8 cellular contexts compared by ENCODE assay signal in genomic region chr1:8560611-8561544, GRCh38.
A peak's percentile ranks its signal among the peaks of the same experiment; 100 is the strongest.
DNase-seq lines count a peak whose midpoint lies in the region; ATAC-seq lines count a peak whose summit lies in the region.

No MANE protein-coding gene starts in this region.

- no peak overlapping the region for H4K8ac ChIP-seq in trophoblast cell (ENCODE audit: low read depth, low read length)

- no peak overlapping the region for H3K18ac ChIP-seq in trophoblast cell (ENCODE audit: low read length)

- H4K91ac ChIP-seq in trophoblast cell (ENCODE audit: low read depth, low read length) = no peak overlapping the region

- intact Hi-C loops in activated CD4-positive, alpha-beta T cell treated with anti-CD3 and anti-CD28 coated beads, Interleukin-2, amount 10 ng/mL, durations not matched to agents 24 days and 14 days (cut with micrococcal nuclease) = loop anchor here (1.0 to 2.0 kb wide), 4 partner anchors 44 to 288 kb away; no protein-coding TSS in a partner anchor

- H3K9me3 Mint-ChIP-seq in activated CD4-positive, alpha-beta T cell treated with anti-CD3 and anti-CD28 coated beads, Interleukin-2, amount 10 ng/mL, durations not matched to agents 24 days and 14 days = no peaks in the 10 kb centered on the region

- H4K12ac ChIP-seq in trophoblast cell (ENCODE audit: low read depth, low read length) = no peak overlapping the region

- no peak overlapping the region for H2BK120ac ChIP-seq in trophoblast cell (ENCODE audit: insufficient read depth, low read length, poor library complexity)

- H3K23ac ChIP-seq in trophoblast cell (ENCODE audit: low read length) = no peak overlapping the region

- no peaks in the 10 kb centered on the region for H3K9me3 ChIP-seq in trophoblast cell (ENCODE audit: insufficient read depth, low read depth, low read length)

- peaks cover 0 to 4% of the 10 kb centered on the region in 2 experiments for H3K36me3 ChIP-seq in trophoblast cell (ENCODE audit: control insufficient read depth in 1 of 2, insufficient read depth in 2 of 2, low read length in 2 of 2)

- H3K9ac ChIP-seq in trophoblast cell (ENCODE audit: low read length) = no peak overlapping the region

- H3K36me3 Mint-ChIP-seq in activated CD4-positive, alpha-beta T cell treated with anti-CD3 and anti-CD28 coated beads, Interleukin-2, amount 10 ng/mL, durations not matched to agents 24 days and 14 days (ENCODE audit: low read depth) = peaks cover 12% of the 10 kb centered on the region

- H3K79me2 ChIP-seq in trophoblast cell (ENCODE audit: control insufficient read depth, insufficient read depth, low read length, poor library complexity) = no peaks in the 10 kb centered on the region

- H3K4ac ChIP-seq in trophoblast cell (ENCODE audit: low read depth, low read length) = no peak overlapping the region

- H3K4me3 Mint-ChIP-seq in activated CD4-positive, alpha-beta T cell treated with anti-CD3 and anti-CD28 coated beads, Interleukin-2, amount 10 ng/mL, durations not matched to agents 24 days and 14 days = peak overlapping the region; percentile 60

- no peak overlapping the region for H3K27ac ChIP-seq in trophoblast cell (ENCODE audit: low read depth, low read length)

- H2BK12ac ChIP-seq in trophoblast cell (ENCODE audit: low read length) = no peak overlapping the region

- H3K27me3 ChIP-seq in trophoblast cell (ENCODE audit: insufficient read depth, low read length) = no peaks in the 10 kb centered on the region

- WGBS in trophoblast cell (ENCODE audit: extremely low coverage, insufficient coverage, insufficient read length) = no CpG with 5 or more reads among the region's 2 CpGs

- H3K4me1 Mint-ChIP-seq in activated CD4-positive, alpha-beta T cell treated with anti-CD3 and anti-CD28 coated beads, Interleukin-2, amount 10 ng/mL, durations not matched to agents 24 days and 14 days = peaks cover 33% of the 10 kb centered on the region

- no peak overlapping the region for H3K14ac ChIP-seq in trophoblast cell (ENCODE audit: low read length)

- ATAC-seq in GM21737 (IDR thresholded peaks at IDR 0.05; ENCODE audit: unreplicated experiment) = peak; percentile 57
- no peak for ATAC-seq in GM21717 (IDR thresholded peaks at IDR 0.05; ENCODE audit: unreplicated experiment)
- ATAC-seq in GM19397 (IDR thresholded peaks at IDR 0.05; ENCODE audit: unreplicated experiment) = no peak

- H2BK5ac ChIP-seq in trophoblast cell (ENCODE audit: low read depth, low read length, poor library complexity) = no peak overlapping the region

- peak; percentile 76 for DNase-seq in DMS53 (lab: John Stamatoyannopoulos, UW)
- DNase-seq in NCI-H2196 treated with DMSO at 0.1 percent for 48 hours (lab: John Stamatoyannopoulos, UW; ENCODE audit: unreplicated experiment) = peak; percentile 69
- DNase-seq in activated CD4-positive, alpha-beta T cell treated with anti-CD3 and anti-CD28 coated beads, Interleukin-2, amount 10 ng/mL, durations not matched to agents 24 days and 14 days = peak; percentile 78
- DNase-seq in germinal center (ENCODE audit: low spot score) = peak; percentile 52
- DNase-seq in trophoblast cell = peak; percentile 3 to 73

- H2AFZ ChIP-seq in trophoblast cell (ENCODE audit: insufficient read depth, low read length, poor library complexity) = no peak overlapping the region

- peak overlapping the region; percentile 87 for H3K27ac Mint-ChIP-seq in activated CD4-positive, alpha-beta T cell treated with anti-CD3 and anti-CD28 coated beads, Interleukin-2, amount 10 ng/mL, durations not matched to agents 24 days and 14 days

- H3K4me3 ChIP-seq in trophoblast cell (ENCODE audit: low read depth, low read length) = no peak overlapping the region

- no peaks in the 10 kb centered on the region for H3K27me3 Mint-ChIP-seq in activated CD4-positive, alpha-beta T cell treated with anti-CD3 and anti-CD28 coated beads, Interleukin-2, amount 10 ng/mL, durations not matched to agents 24 days and 14 days

- H3K79me1 ChIP-seq in trophoblast cell (ENCODE audit: low read length) = no peaks in the 10 kb centered on the region

- peaks cover 0 to 3% of the 10 kb centered on the region in 2 experiments for H3K4me1 ChIP-seq in trophoblast cell (ENCODE audit: control insufficient read depth in 1 of 2, insufficient read depth in 2 of 2, low read length in 2 of 2)

- no peak overlapping the region for H3K4me2 ChIP-seq in trophoblast cell (ENCODE audit: low read length)

- H2AK5ac ChIP-seq in trophoblast cell (ENCODE audit: low read length) = no peak overlapping the region
